8 cellular contexts compared by ENCODE assay signal in the genomic region with DNA sequence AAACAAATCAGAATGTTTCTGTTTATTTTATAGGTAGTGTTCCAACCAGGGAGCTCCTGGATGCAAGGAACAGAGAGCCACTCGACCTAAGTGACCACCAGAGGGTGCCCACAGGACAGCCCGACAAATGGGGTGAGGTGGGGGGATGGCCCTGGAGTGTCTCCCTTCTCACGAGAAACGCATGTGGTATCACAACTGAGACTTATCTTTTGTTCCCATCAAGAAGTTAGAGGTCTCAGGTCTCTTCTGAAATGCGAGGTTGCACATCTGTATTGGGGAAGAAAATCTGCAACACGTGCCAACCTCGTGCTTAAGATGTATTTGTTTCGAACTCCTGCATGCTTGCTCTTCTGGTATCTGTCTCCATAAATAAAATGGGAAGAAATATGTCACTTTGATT.
DNase-seq lines count a peak whose midpoint lies in the region; ATAC-seq and TF ChIP-seq lines count a peak whose summit lies in the region.

No MANE protein-coding gene starts in this region.

- H3K36me3 Mint-ChIP-seq in stimulated activated effector memory CD8-positive, alpha-beta T cell treated with anti-CD3 and anti-CD28 coated beads, Interleukin-12 subunit alpha, Interleukin-12 subunit beta, amount 100 ng/mL, for 72 hours, result no peaks in the 10 kb centered on the region

- H2AFZ ChIP-seq in PC-9, result no peak overlapping the region

- no peaks in the 10 kb centered on the region for H4K20me1 ChIP-seq in PC-9 (ENCODE audit: insufficient read depth)

- no peak for TF ChIP-seq EP300 in gastroesophageal sphincter (IDR thresholded peaks at IDR 0.05)

- no peak overlapping the region for H3K27ac ChIP-seq in left ventricle myocardium inferior (replicated peaks)
- no peak overlapping the region for H3K27ac ChIP-seq in PC-9
- no peak overlapping the region for H3K27ac ChIP-seq in gastroesophageal sphincter
- no peak overlapping the region for H3K27ac ChIP-seq in upper lobe of right lung

- H3K4me3 ChIP-seq in left ventricle myocardium inferior (no peak overlapping the region), PC-9 (no peak overlapping the region), gastroesophageal sphincter (no peak overlapping the region), upper lobe of right lung (no peak overlapping the region)

- no TSS peak for BruUV-seq in PC-9 (replicated peaks; lab: Mats Ljungman, UMichigan)

- POLR2A ChIA-PET in PC-9 (lab: Charles Lee; ENCODE audit: unreplicated experiment), result no interaction called here

- DNase-seq in left ventricle myocardium inferior (no peak), Right ventricle myocardium inferior (ENCODE audit: missing footprints) (no peak), PC-9 (no peak), upper lobe of right lung (no peak), Ammon's horn (ENCODE audit: low spot score) (no peak)
- DNase-seq in stimulated activated effector memory CD8-positive, alpha-beta T cell treated with anti-CD3 and anti-CD28 coated beads, Interleukin-12 subunit alpha, Interleukin-12 subunit beta, amount 100 ng/mL, for 72 hours (ENCODE audit: low spot score in 2 of 2), result no peak

- CTCF ChIA-PET in PC-9 (lab: Charles Lee), result interaction anchor here (0.6 to 1.0 kb wide), 3 partner anchors 222 to 1038 kb away, joined by 3 to 11 read pairs (median 3); no protein-coding TSS in a partner anchor

- TF ChIP-seq CTCF in left ventricle myocardium inferior (IDR thresholded peaks at IDR 0.05; ENCODE audit: borderline replicate concordance), result peak; percentile 50
- peak; percentile 54 for TF ChIP-seq CTCF in PC-9 (conservative IDR thresholded peaks at IDR 0.05)
- peak; percentile 28 to 60 (median 48) for TF ChIP-seq CTCF in gastroesophageal sphincter (IDR thresholded peaks at IDR 0.05)
- peak; percentile 53 for TF ChIP-seq CTCF in upper lobe of right lung (IDR thresholded peaks at IDR 0.05)

- intact Hi-C loops in left ventricle myocardium inferior (cut with micrococcal nuclease) (no loop called here), Right ventricle myocardium inferior (cut with DNase I) (no loop called here), PC-9 (cut with micrococcal nuclease; ENCODE audit: unreplicated experiment) (loop anchor here (5.0 kb wide), 1 partner anchor 222 kb away; no protein-coding TSS in a partner anchor), upper lobe of right lung (cut with DNase I) (no loop called here)

- H3K9me3 ChIP-seq in left ventricle myocardium inferior (replicated peaks) (peaks cover 6% of the 10 kb centered on the region), PC-9 (ENCODE audit: insufficient read depth, low read depth) (no peaks in the 10 kb centered on the region), gastroesophageal sphincter (no peaks in the 10 kb centered on the region), upper lobe of right lung (no peaks in the 10 kb centered on the region)

- ATAC-seq in Right ventricle myocardium inferior, result no peak
- no peak for ATAC-seq in gastroesophageal sphincter
- ATAC-seq in upper lobe of right lung, result peak; percentile 77
- no peak for ATAC-seq in GM19467 (IDR thresholded peaks at IDR 0.05; ENCODE audit: unreplicated experiment)
- no peak for ATAC-seq in stimulated activated effector memory CD8-positive, alpha-beta T cell treated with anti-CD3 and anti-CD28 coated beads, Interleukin-12 subunit alpha, Interleukin-12 subunit beta, amount 100 ng/mL, for 72 hours

- no peaks in the 10 kb centered on the region for H3K9me3 Mint-ChIP-seq in stimulated activated effector memory CD8-positive, alpha-beta T cell treated with anti-CD3 and anti-CD28 coated beads, Interleukin-12 subunit alpha, Interleukin-12 subunit beta, amount 100 ng/mL, for 72 hours

- H3K27me3 ChIP-seq in left ventricle myocardium inferior (ENCODE audit: low read depth) (peaks cover 16% of the 10 kb centered on the region), PC-9 (ENCODE audit: insufficient read depth, low read depth) (no peaks in the 10 kb centered on the region), gastroesophageal sphincter (no peaks in the 10 kb centered on the region), upper lobe of right lung (no peaks in the 10 kb centered on the region)

- H3K4me2 ChIP-seq in PC-9, result no peak overlapping the region

- H3K4me1 ChIP-seq in left ventricle myocardium inferior (no peaks in the 10 kb centered on the region), PC-9 (replicated peaks; ENCODE audit: insufficient read depth) (no peaks in the 10 kb centered on the region), gastroesophageal sphincter (peaks cover 0 to 5% (median 0%) of the 10 kb centered on the region in 3 donors), upper lobe of right lung (peaks cover 6% of the 10 kb centered on the region)

- H3K9me2 ChIP-seq in PC-9 (ENCODE audit: insufficient read depth), result no peaks in the 10 kb centered on the region

- H3K4me3 Mint-ChIP-seq in stimulated activated effector memory CD8-positive, alpha-beta T cell treated with anti-CD3 and anti-CD28 coated beads, Interleukin-12 subunit alpha, Interleukin-12 subunit beta, amount 100 ng/mL, for 72 hours, result no peak overlapping the region

- no peak for TF ChIP-seq POLR2A in gastroesophageal sphincter (IDR thresholded peaks at IDR 0.05)

- H3K79me2 ChIP-seq in PC-9 (ENCODE audit: low read depth), result no peaks in the 10 kb centered on the region

- H3F3A ChIP-seq in PC-9 (ENCODE audit: insufficient read depth, low read depth), result no peaks in the 10 kb centered on the region

- 48 to 80% methylated on average over 1 to 8 of the region's 8 CpGs for WGBS in gastroesophageal sphincter (ENCODE audit: low coverage in 1 of 2), 2 donors

- no peaks in the 10 kb centered on the region for H3K36me3 ChIP-seq in left ventricle myocardium inferior
- no peaks in the 10 kb centered on the region for H3K36me3 ChIP-seq in PC-9 (ENCODE audit: low read depth)
- no peaks in the 10 kb centered on the region for H3K36me3 ChIP-seq in gastroesophageal sphincter
- H3K36me3 ChIP-seq in upper lobe of right lung, result no peaks in the 10 kb centered on the region

- H3K4me1 Mint-ChIP-seq in stimulated activated effector memory CD8-positive, alpha-beta T cell treated with anti-CD3 and anti-CD28 coated beads, Interleukin-12 subunit alpha, Interleukin-12 subunit beta, amount 100 ng/mL, for 72 hours, result no peaks in the 10 kb centered on the region

- H3K27ac Mint-ChIP-seq in stimulated activated effector memory CD8-positive, alpha-beta T cell treated with anti-CD3 and anti-CD28 coated beads, Interleukin-12 subunit alpha, Interleukin-12 subunit beta, amount 100 ng/mL, for 72 hours, result no peak overlapping the region
